8 cellular contexts compared by ENCODE assay signal in the genomic region with DNA sequence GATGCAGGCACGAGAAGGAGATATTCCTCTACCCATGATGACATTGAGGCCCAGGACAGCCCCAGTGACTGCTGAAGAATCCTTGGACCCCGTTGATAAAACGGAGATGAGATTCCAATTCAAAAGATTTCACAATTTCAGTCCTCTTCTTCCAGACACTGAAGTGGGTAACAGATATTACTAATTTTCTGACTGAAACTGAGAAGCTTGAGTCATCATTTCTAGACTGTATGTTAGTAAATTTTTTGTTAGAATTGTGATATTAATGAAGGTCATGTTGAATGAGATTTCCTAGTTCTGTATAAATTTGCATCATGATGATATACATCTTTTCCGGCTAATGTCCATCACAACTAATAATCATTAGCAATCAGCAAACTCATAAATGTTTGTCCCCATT.
"Had no signal": no experiment of that assay in that cellular context is flagged by ENCODE, and none has a peak within 500 bp of the region (broad histone marks: within the 10 kb centered on the region; RNA-seq: fewer than 3 reads in every experiment).

No MANE protein-coding gene starts in this region.

- H3K4me3 ChIP-seq: GM23338 had no signal

- H3K4me2 ChIP-seq: GM23338 had no signal

- FAIRE-seq: H1, H54, HepG2 had no signal

- ATAC-seq: GM23338, HepG2 had no signal

- H3K27ac ChIP-seq: HL-60 had no signal

- DNase-seq: H9, HCEC 1CT, KBM-7 had no signal

- H2AFZ ChIP-seq: GM23338 had no signal
